Comparison of ENCODE assay signal across 1 cellular context in genomic region chr6:53987527-53987888, GRCh38.
TF ChIP-seq lines count a peak whose summit lies in the region.

No MANE protein-coding gene starts in this region.

TF ChIP-seq in GM23338, 12 proteins besides CTCF, POLR2A, EP300 and RAD21 (continued from another document):
- TF ChIP-seq REST (IDR thresholded peaks at IDR 0.05; ENCODE audit: unreplicated experiment) (no peak), ZNF114 (CRISPR knock-in tag; IDR thresholded peaks at IDR 0.05) (no peak), ETS1 (IDR thresholded peaks at IDR 0.05) (no peak), NANOG (IDR thresholded peaks at IDR 0.05; ENCODE audit: borderline replicate concordance) (no peak), ZNF331 (CRISPR knock-in tag; IDR thresholded peaks at IDR 0.05; ENCODE audit: low read depth) (no peak), CREB1 (CRISPR knock-in tag; IDR thresholded peaks at IDR 0.05; ENCODE audit: low read depth) (no peak), STAT1 (IDR thresholded peaks at IDR 0.05; ENCODE audit: unreplicated experiment) (no peak), JUNB (IDR thresholded peaks at IDR 0.05; ENCODE audit: unreplicated experiment) (no peak), EZH2phosphoT487 (IDR thresholded peaks at IDR 0.05; ENCODE audit: unreplicated experiment) (no peak), ZNF462 (CRISPR knock-in tag; IDR thresholded peaks at IDR 0.05) (no peak), POLR2AphosphoS5 (IDR thresholded peaks at IDR 0.05; ENCODE audit: low read depth) (no peak)
TF ChIP-seq in GM23338: peak in this region for 0.
